ENCODE assay signal across 1 cellular context in genomic region chr3:108150200-108150599, GRCh38.
TF ChIP-seq lines count a peak whose summit lies in the region.

No MANE protein-coding gene starts in this region.

TF ChIP-seq in K562, 482 proteins besides CTCF, POLR2A, EP300 and RAD21 (continued from another document):
- no peak for TF ChIP-seq ZNF609 (CRISPR knock-in tag; IDR thresholded peaks at IDR 0.05; ENCODE audit: borderline replicate concordance)
- TF ChIP-seq CGGBP1 (CRISPR knock-in tag; IDR thresholded peaks at IDR 0.05) = no peak
- no peak for TF ChIP-seq ZKSCAN8 (CRISPR knock-in tag; IDR thresholded peaks at IDR 0.05)
- TF ChIP-seq ZNF12 (CRISPR knock-in tag; IDR thresholded peaks at IDR 0.05) = peak; percentile 54; the same call in 1 of the 2 replicates
- no peak for TF ChIP-seq ZNF318 (IDR thresholded peaks at IDR 0.05; ENCODE audit: borderline replicate concordance in 1 of 2, low read depth in 1 of 2)
- no peak for TF ChIP-seq UBTF (IDR thresholded peaks at IDR 0.05; ENCODE audit: borderline replicate concordance in 1 of 2, low read depth in 2 of 2, low read length in 2 of 2)
- TF ChIP-seq USF2 (CRISPR knock-in tag; IDR thresholded peaks at IDR 0.05) = no peak; the same call in 1 of the 2 replicates
- no peak for TF ChIP-seq FOXP1 (CRISPR knock-in tag; IDR thresholded peaks at IDR 0.05)
- TF ChIP-seq GATAD2B (IDR thresholded peaks at IDR 0.05; ENCODE audit: borderline replicate concordance) = no peak
- TF ChIP-seq MNT (conservative IDR thresholded peaks at IDR 0.05) = peak in 1 of 2 experiments; percentile 49; a peak in 1 of 4 replicates
- TF ChIP-seq POLR3A (IDR thresholded peaks at IDR 0.05; ENCODE audit: borderline replicate concordance, extremely low read depth, insufficient read depth, insufficient read length) = no peak
- TF ChIP-seq ELK3 (CRISPR knock-in tag; IDR thresholded peaks at IDR 0.05) = no peak
- TF ChIP-seq GTF2A2 (tag; IDR thresholded peaks at IDR 0.05) = no peak
- TF ChIP-seq ZNF79 (CRISPR knock-in tag; IDR thresholded peaks at IDR 0.05; ENCODE audit: low read depth) = no peak
- peak; percentile 82 for TF ChIP-seq TBP (optimal IDR thresholded peaks at IDR 0.05; ENCODE audit: low read depth, low read length)
- 0 out of 4 replicates have a peak, but pooled peaks of 1 of the 2 experiments have one; percentile 50 for TF ChIP-seq BCLAF1 (IDR thresholded peaks at IDR 0.05; ENCODE audit: borderline replicate concordance in 1 of 2, control insufficient read depth in 1 of 2, low read depth in 2 of 2, low read length in 1 of 2)
